ENCODE assay signal across 8 cellular contexts in genomic region chr18:25921677-25922421, GRCh38.
DNase-seq lines count a peak whose midpoint lies in the region; ATAC-seq and TF ChIP-seq lines count a peak whose summit lies in the region.

No MANE protein-coding gene starts in this region.

- no peaks in the 10 kb centered on the region for H3K79me1 ChIP-seq in neuronal stem cell (ENCODE audit: low read depth, low read length)

- no peak overlapping the region for H4K8ac ChIP-seq in neuronal stem cell (ENCODE audit: low read depth, low read length)

- H3K4ac ChIP-seq in neuronal stem cell (ENCODE audit: low read length) = no peak overlapping the region

- no peak overlapping the region for H4K91ac ChIP-seq in neuronal stem cell (ENCODE audit: low read depth, low read length, poor library complexity)

- H3K9ac ChIP-seq in neuronal stem cell (ENCODE audit: low read depth, low read length, poor library complexity) = no peak overlapping the region

- no peak overlapping the region for H2BK120ac ChIP-seq in neuronal stem cell (ENCODE audit: low read depth, low read length)

- no peak overlapping the region for H3K4me2 ChIP-seq in neuronal stem cell (ENCODE audit: insufficient read depth, low read length, poor library complexity, severe bottlenecking)

- no CpG with 5 or more reads among the region's 13 CpGs for WGBS in neuronal stem cell (ENCODE audit: extremely low coverage in 2 of 2, insufficient read length in 2 of 2, insufficient replicate concordance in 1 of 2), 2 donors

- H3K27me3 ChIP-seq in neuronal stem cell (ENCODE audit: control insufficient read depth in 3 of 3, insufficient read depth in 3 of 3, low read depth in 1 of 3, low read length in 3 of 3) = no peaks in the 10 kb centered on the region

- H3K18ac ChIP-seq in neuronal stem cell (ENCODE audit: low read length) = no peak overlapping the region

- H3K4me3 ChIP-seq in LNCaP clone FGC (ENCODE audit: low read depth, low read length) = no peak overlapping the region
- no peak overlapping the region for H3K4me3 ChIP-seq in choroid plexus epithelial cell (ENCODE audit: low read depth, low read length)
- no peak overlapping the region for H3K4me3 ChIP-seq in neuronal stem cell (ENCODE audit: low read length in 2 of 2)

- no peak overlapping the region for H2AK5ac ChIP-seq in neuronal stem cell (ENCODE audit: low read depth, low read length)

- no peak overlapping the region for H3K23ac ChIP-seq in neuronal stem cell (ENCODE audit: low read depth, low read length, poor library complexity)

- no peaks in the 10 kb centered on the region for H3K4me1 ChIP-seq in neuronal stem cell (ENCODE audit: control insufficient read depth in 2 of 2, insufficient read depth in 1 of 2, low read depth in 1 of 2, low read length in 2 of 2)

- ATAC-seq in GM21423 (IDR thresholded peaks at IDR 0.05; ENCODE audit: unreplicated experiment) (peak; percentile 60), HG02678 (IDR thresholded peaks at IDR 0.05; ENCODE audit: unreplicated experiment) (no peak)

- no peak overlapping the region for H2BK15ac ChIP-seq in neuronal stem cell (ENCODE audit: low read length)

- peak overlapping the region; percentile 62 for H2AFZ ChIP-seq in neuronal stem cell (ENCODE audit: low read length)

- no peak overlapping the region for H3K27ac ChIP-seq in neuronal stem cell (replicated peaks; ENCODE audit: low read length)

- DNase-seq in ELR (ENCODE audit: low read depth) (peak; percentile 44), LNCaP clone FGC (ENCODE audit: low read depth) (peak; percentile 26), T-helper 9 cell (peak; percentile 8), choroid plexus epithelial cell (ENCODE audit: low read depth) (peak; percentile 44), neuronal stem cell (ENCODE audit: low spot score) (no peak), NK-92 (lab: John Stamatoyannopoulos, UW; ENCODE audit: unreplicated experiment) (no peak)

- no peak overlapping the region for H2BK12ac ChIP-seq in neuronal stem cell (ENCODE audit: low read length)

- H3K9me3 ChIP-seq in neuronal stem cell (replicated peaks in 1 of 2; ENCODE audit: control insufficient read depth in 2 of 2, insufficient read depth in 1 of 2, low read depth in 1 of 2, low read length in 2 of 2) = no peaks in the 10 kb centered on the region

- no peak overlapping the region for H2BK5ac ChIP-seq in neuronal stem cell (ENCODE audit: low read length)

- no peak overlapping the region for H3K14ac ChIP-seq in neuronal stem cell (ENCODE audit: low read length)

- TF ChIP-seq CTCF in LNCaP clone FGC (IDR thresholded peaks at IDR 0.05; ENCODE audit: control insufficient read depth, extremely low read depth, insufficient read depth) (peak; percentile 71), choroid plexus epithelial cell (conservative IDR thresholded peaks at IDR 0.05; ENCODE audit: low read depth, low read length) (peak; percentile 77)

- H3K36me3 ChIP-seq in neuronal stem cell (replicated peaks in 1 of 2; ENCODE audit: control insufficient read depth in 2 of 2, insufficient read depth in 2 of 2, low read length in 2 of 2) = no peaks in the 10 kb centered on the region

Comparison
In these comparisons a context has a peak if more than half of its experiments do, and no peak if none do; other contexts are left out.
1. DNase-seq: peak in ELR (single experiment), LNCaP clone FGC (single experiment), T-helper 9 cell (single experiment) and choroid plexus epithelial cell (single experiment); none in neuronal stem cell (single experiment) and NK-92 (single experiment).